8 cellular contexts compared by ENCODE assay signal in genomic region chr16:31459722-31460581, GRCh38. TPM values are rescaled to one million over a fixed set of nuclear protein-coding genes. Genes with fewer than 3 reads are reported as not detected.
DNase-seq lines count a peak whose midpoint lies in the region; ATAC-seq and TF ChIP-seq lines count a peak whose summit lies in the region.

No MANE protein-coding gene starts in this region.

- no TSS peak for BruUV-seq in IMR-90 (replicated peaks; lab: Mats Ljungman, UMichigan)

- H3K56ac ChIP-seq in IMR-90 (ENCODE audit: extremely low read depth, insufficient read depth, low read length) = peak overlapping the region; percentile 7; the same call in 1 of the 2 replicates

- peak overlapping the region; percentile 69 for H4K91ac ChIP-seq in IMR-90 (ENCODE audit: insufficient read depth, low read depth, low read length)

- peaks cover 30% of the 10 kb centered on the region for H4K20me1 ChIP-seq in IMR-90 (ENCODE audit: insufficient read depth, low read length)

- ATAC-seq in GM21529 (IDR thresholded peaks at IDR 0.05; ENCODE audit: unreplicated experiment) (peak; percentile 66), IMR-90 (ENCODE audit: low read depth) (peak; percentile 90)

- POLR2A ChIA-PET in IMR-90 (lab: Charles Lee; ENCODE audit: unreplicated experiment) = interaction anchor here (0.5 to 2.5 kb wide), 6 partner anchors 12 to 506 kb away, joined by 3 to 16 read pairs (median 3); partner anchors contain the start of genes KAT8, TGFB1I1 and ZNF267

- peak overlapping the region; percentile 62 for H2AK5ac ChIP-seq in IMR-90 (ENCODE audit: low read depth, low read length)

- H3K4me3 ChIP-seq in IMR-90 (ENCODE audit: insufficient read depth, low read depth, low read length) = peak overlapping the region; percentile 55
- H3K4me3 ChIP-seq in epithelial cell of proximal tubule (ENCODE audit: low read depth, low read length) = peak overlapping the region; percentile 93

- peak overlapping the region; percentile 72 for H3K4me2 ChIP-seq in IMR-90 (ENCODE audit: low read depth, low read length)

- DNase-seq in DMS 273 (lab: John Stamatoyannopoulos, UW; ENCODE audit: unreplicated experiment) (peak; percentile 100), IMR-90 (peak; percentile 99), OCI-M1 (lab: John Stamatoyannopoulos, UW) (peak; percentile 100), epithelial cell of proximal tubule (ENCODE audit: low read depth) (no peak), mucosa of gallbladder (ENCODE audit: low spot score) (peak; percentile 100)
- DNase-seq in activated T-cell treated with anti-CD3 and anti-CD28 coated beads, Interleukin-2, amount 50 U/mL, for 1 hour = peak; percentile 100
- DNase-seq in stimulated activated CD8-positive, alpha-beta memory T cell treated with anti-CD3 and anti-CD28 coated beads, Interleukin-4, amount 100 ng/mL, for 24 hours (ENCODE audit: low read depth) = peak; percentile 100

- peaks cover 18% of the 10 kb centered on the region; the same call in 1 of the 2 replicates for H3K9me1 ChIP-seq in IMR-90 (ENCODE audit: insufficient read depth, low read length)

- H3K9me3 ChIP-seq in IMR-90 (ENCODE audit: control insufficient read depth, insufficient read depth, low read length) = no peaks in the 10 kb centered on the region

- no peak for TF ChIP-seq RAD21 in IMR-90 (IDR thresholded peaks at IDR 0.05; ENCODE audit: low read length)

- peak overlapping the region; percentile 80 for H3K14ac ChIP-seq in IMR-90 (replicated peaks; ENCODE audit: low read depth, low read length)

- peak overlapping the region; percentile 100 for H2AK9ac ChIP-seq in IMR-90 (replicated peaks; ENCODE audit: low read depth, low read length, poor library complexity)

- H3K23ac ChIP-seq in IMR-90 (ENCODE audit: low read depth, low read length) = peak overlapping the region; percentile 79

- TF ChIP-seq CTCF in IMR-90 (conservative IDR thresholded peaks at IDR 0.05; ENCODE audit: low read depth, low read length) (no peak), epithelial cell of proximal tubule (conservative IDR thresholded peaks at IDR 0.05; ENCODE audit: low read depth, low read length) (no peak)

- H3K4me1 ChIP-seq in IMR-90 (ENCODE audit: control insufficient read depth, insufficient read depth, low read length) = peaks cover 11% of the 10 kb centered on the region

- H3K18ac ChIP-seq in IMR-90 (ENCODE audit: low read depth, low read length) = peak overlapping the region; percentile 55; the same call in 1 of the 2 replicates

- H4K5ac ChIP-seq in IMR-90 (ENCODE audit: low read depth, low read length) = peak overlapping the region; percentile 62

- H2AFZ ChIP-seq in IMR-90 (replicated peaks; ENCODE audit: low read length, poor library complexity) = peak overlapping the region; percentile 96

- H2BK5ac ChIP-seq in IMR-90 (ENCODE audit: low read depth, low read length, poor library complexity, severe bottlenecking) = peak overlapping the region; percentile 96

- peak overlapping the region; percentile 18; the same call in 1 of the 2 replicates for H2BK120ac ChIP-seq in IMR-90 (ENCODE audit: low read depth, low read length)

- 1% methylated on average over 28 of the region's 54 CpGs; no CpG with 5 or more reads in 1 of the 2 experiments for WGBS in IMR-90 (ENCODE audit: extremely low coverage in 2 of 2, insufficient read length in 1 of 2), 2 experiments

- H3K36me3 ChIP-seq in IMR-90 (ENCODE audit: control insufficient read depth, insufficient read depth, low read length) = peaks cover 9% of the 10 kb centered on the region

- dilution Hi-C loops in IMR-90 (cut with HindIII; ENCODE audit: low sequenced_read_pairs, unreplicated experiment) = no loop called here

- intact Hi-C loops in IMR-90 (cut with micrococcal nuclease) = loop anchor here (1.0 to 2.0 kb wide), 2 partner anchors 12 to 409 kb away; partner anchors contain the start of gene TGFB1I1

- no peak overlapping the region; the same call in 2 of the 3 replicates for H2BK15ac ChIP-seq in IMR-90 (ENCODE audit: low read depth, low read length)

- peak overlapping the region; percentile 85 for H3K9ac ChIP-seq in IMR-90 (ENCODE audit: low read depth, low read length)

- H4K8ac ChIP-seq in IMR-90 (ENCODE audit: low read depth in 2 of 2, low read length in 2 of 2) = peak overlapping the region; percentile 16 to 96

- no peaks in the 10 kb centered on the region for H3K27me3 ChIP-seq in IMR-90 (ENCODE audit: control insufficient read depth, insufficient read depth, low read length)

- in situ Hi-C loops in IMR-90 (cut with MboI; ENCODE audit: low sequenced_read_pairs) = loop anchor here (10.0 to 25.0 kb wide), 2 partner anchors 385 to 402 kb away; partner anchors contain the start of genes ZNF267, ZNF646 and ZNF668

- H3K4ac ChIP-seq in IMR-90 (ENCODE audit: low read depth, low read length) = peak overlapping the region; percentile 94

- CTCF ChIA-PET in IMR-90 (lab: Yijun Ruan, JAX) = interaction anchor here (0.5 to 1.8 kb wide), 6 partner anchors 8 to 336 kb away, joined by 3 to 7 read pairs (median 4); no protein-coding TSS in a partner anchor

- TF ChIP-seq POLR2A in IMR-90 (IDR thresholded peaks at IDR 0.05; ENCODE audit: low read depth, low read length) = no peak

- H3K27ac ChIP-seq in IMR-90 (ENCODE audit: insufficient read depth, low read length) = peak overlapping the region; percentile 90

- peaks cover 14 to 50% of the 10 kb centered on the region in 2 experiments for H3K79me1 ChIP-seq in IMR-90 (ENCODE audit: low read depth in 1 of 2, low read length in 2 of 2)

- no peak overlapping the region for H2BK20ac ChIP-seq in IMR-90 (ENCODE audit: low read depth, low read length)

TF ChIP-seq in IMR-90, 13 proteins besides CTCF, POLR2A, EP300 and RAD21:
- TF ChIP-seq USF2 (IDR thresholded peaks at IDR 0.05; ENCODE audit: low read depth, low read length) (no peak), CEBPB (IDR thresholded peaks at IDR 0.05; ENCODE audit: low read depth, low read length) (peak; percentile 87), BHLHE40 (IDR thresholded peaks at IDR 0.05; ENCODE audit: low read depth, low read length) (peak; percentile 20; the same call in 1 of the 2 replicates), MAZ (IDR thresholded peaks at IDR 0.05; ENCODE audit: borderline replicate concordance, low read depth, low read length) (peak; percentile 39; the same call in 1 of the 2 replicates), MAFK (IDR thresholded peaks at IDR 0.05; ENCODE audit: low read depth, low read length) (no peak)

RNA-seq across cellular contexts. Expression of gene ARMC5, which starts 0.7 kb away (rescaled TPM):
- total RNA-seq in IMR-90 (2012; rRNA removed) (2.3 and 3.1 TPM in 2 replicates), epithelial cell of proximal tubule (9.2 and 10.3 TPM in 2 replicates), mucosa of gallbladder (14.6 TPM)
- 7.5 and 10.2 TPM in 2 replicates for polyA plus RNA-seq in IMR-90 (2012; rRNA removed)
- polyA plus RNA-seq in IMR-90 (2012; cell fraction: cytosol; rRNA removed) = 9.2 and 11.1 TPM in 2 replicates
- 37.2 and 59.8 TPM in 2 replicates for polyA plus RNA-seq in IMR-90 (2012; cell fraction: nucleus; rRNA removed; ENCODE audit: low replicate concordance)

RNA-seq across cellular contexts. Expression of gene TGFB1I1, which starts 12.0 kb away (rescaled TPM):
- total RNA-seq in IMR-90 (2012; rRNA removed) (24.9 and 30.0 TPM in 2 replicates), epithelial cell of proximal tubule (56.8 and 62.2 TPM in 2 replicates), mucosa of gallbladder (85.5 TPM)
- polyA plus RNA-seq in IMR-90 (2012; rRNA removed) = 118 and 128 TPM in 2 replicates
- polyA plus RNA-seq in IMR-90 (2012; cell fraction: cytosol; rRNA removed) = 115 and 151 TPM in 2 replicates
- 210 and 556 TPM in 2 replicates for polyA plus RNA-seq in IMR-90 (2012; cell fraction: nucleus; rRNA removed; ENCODE audit: low replicate concordance)

RNA-seq across cellular contexts. Expression of gene ZNF843, which starts 17.4 kb away (rescaled TPM):
- total RNA-seq in IMR-90 (2012; rRNA removed) = under 0.01 TPM in 2 replicates
- 0.13 and 0.27 TPM in 2 replicates for polyA plus RNA-seq in IMR-90 (2012; rRNA removed)
- 0.16 and 0.34 TPM in 2 replicates for polyA plus RNA-seq in IMR-90 (2012; cell fraction: cytosol; rRNA removed)
- 0.09 and 0.16 TPM in 2 replicates for polyA plus RNA-seq in IMR-90 (2012; cell fraction: nucleus; rRNA removed; ENCODE audit: low replicate concordance)
- total RNA-seq in epithelial cell of proximal tubule = 0.22 TPM in 1 of 2 replicates, not detected in the other
- 1.2 TPM for total RNA-seq in mucosa of gallbladder

RNA-seq across cellular contexts. Expression of gene SLC5A2, which starts 23.0 kb away (rescaled TPM):
- under 0.01 TPM in 1 of 2 replicates, not detected in the other for total RNA-seq in IMR-90 (2012; rRNA removed)
- 0.10 TPM in 1 of 2 replicates, not detected in the other for polyA plus RNA-seq in IMR-90 (2012; rRNA removed)
- 0.03 and 0.04 TPM in 2 replicates for polyA plus RNA-seq in IMR-90 (2012; cell fraction: cytosol; rRNA removed)
- 0.17 and 0.38 TPM in 2 replicates for polyA plus RNA-seq in IMR-90 (2012; cell fraction: nucleus; rRNA removed; ENCODE audit: low replicate concordance)
- 0.07 TPM in 1 of 2 replicates, not detected in the other for total RNA-seq in epithelial cell of proximal tubule
- total RNA-seq in mucosa of gallbladder = 3.7 TPM

RNA-seq across cellular contexts. Expression of gene COX6A2, which starts 31.8 kb away (rescaled TPM):
- total RNA-seq in IMR-90 (2012; rRNA removed) = not detected in 2 replicates
- polyA plus RNA-seq in IMR-90 (2012; rRNA removed) = not detected in 2 replicates
- polyA plus RNA-seq in IMR-90 (2012; cell fraction: cytosol; rRNA removed) = not detected in 2 replicates
- not detected in 2 replicates for polyA plus RNA-seq in IMR-90 (2012; cell fraction: nucleus; rRNA removed; ENCODE audit: low replicate concordance)
- not detected in 2 replicates for total RNA-seq in epithelial cell of proximal tubule
- 1.3 TPM for total RNA-seq in mucosa of gallbladder
